11 cellular contexts compared by ENCODE assay signal in genomic region chr10:95783741-95784140, GRCh38. TPM values are rescaled to one million over a fixed set of nuclear protein-coding genes. Genes with fewer than 3 reads are reported as not detected.
A peak's percentile ranks its signal among the peaks of the same experiment; 100 is the strongest.
DNase-seq lines count a peak whose midpoint lies in the region; ATAC-seq and TF ChIP-seq lines count a peak whose summit lies in the region.
"Had no signal": no experiment of that assay in that cellular context is flagged by ENCODE, and none has a peak within 500 bp of the region (broad histone marks: within the 10 kb centered on the region; RNA-seq: fewer than 3 reads in every experiment).

No MANE protein-coding gene starts in this region.

- peak; percentile 43 for ATAC-seq in GM19023 (IDR thresholded peaks at IDR 0.05; ENCODE audit: unreplicated experiment)
- peak; percentile 44 for ATAC-seq in HG02840 (IDR thresholded peaks at IDR 0.05; ENCODE audit: low FRiP score, unreplicated experiment)
- peak; percentile 30 for ATAC-seq in HG03575 (IDR thresholded peaks at IDR 0.05; ENCODE audit: extremely low read depth, insufficient number of reproducible peaks, low FRiP score, unreplicated experiment)
- ATAC-seq: activated CD4-positive, alpha-beta T cell treated with anti-CD3 and anti-CD28 coated beads for 36 hours had no signal

- H3K27ac ChIP-seq in A673 (ENCODE audit: low read depth, low read length, poor library complexity, severe bottlenecking) (no peak overlapping the region), WERI-Rb-1 (no peak overlapping the region), esophagus squamous epithelium (peak overlapping the region in 1 of 4 donors; percentile 26)

- H3K4me3 ChIP-seq in A673 (ENCODE audit: low read depth, low read length, poor library complexity, severe bottlenecking) (no peak overlapping the region), WERI-Rb-1 (ENCODE audit: low read depth, low read length) (no peak overlapping the region), esophagus squamous epithelium (no peak overlapping the region)

- WGBS in esophagus squamous epithelium, 2 donors = 42 to 50% methylated on average over 3 of the region's 3 CpGs

- H3K27me3 ChIP-seq in A673 (replicated peaks; ENCODE audit: insufficient read depth, low read depth, low read length, poor library complexity) = peaks cover 9% of the 10 kb centered on the region
- H3K27me3 ChIP-seq in WERI-Rb-1 (ENCODE audit: insufficient read depth, low read depth, severe bottlenecking) = no peaks in the 10 kb centered on the region
- H3K27me3 ChIP-seq in esophagus squamous epithelium = no peaks in the 10 kb centered on the region

- H3K36me3 ChIP-seq in A673 (ENCODE audit: insufficient read depth, low read length, poor library complexity, severe bottlenecking) = no peaks in the 10 kb centered on the region
- no peaks in the 10 kb centered on the region for H3K36me3 ChIP-seq in WERI-Rb-1
- H3K36me3 ChIP-seq in esophagus squamous epithelium = no peaks in the 10 kb centered on the region

- intact Hi-C loops in A673 (cut with micrococcal nuclease; ENCODE audit: unreplicated experiment) (no loop called here), esophagus squamous epithelium (cut with DNase I) (no loop called here)

- POLR2A ChIA-PET in A673 (lab: Charles Lee; ENCODE audit: low non-redundant PET) = no interaction called here

- DNase-seq in CD1c-positive myeloid dendritic cell (ENCODE audit: extremely low spot score) = peak; percentile 65
- no peak for DNase-seq in iPS-NIHi7 (ENCODE audit: extremely low spot score)
- DNase-seq in A673 (ENCODE audit: low spot score) = no peak
- no peak for DNase-seq in WERI-Rb-1
- DNase-seq in esophagus squamous epithelium (lab: John Stamatoyannopoulos, UW) = no peak
- DNase-seq: activated CD4-positive, alpha-beta T cell treated with anti-CD3 and anti-CD28 coated beads for 36 hours; Karpas-422; OCI-M1 had no signal

- TF ChIP-seq POLR2A in esophagus squamous epithelium (IDR thresholded peaks at IDR 0.05) = no peak

- H3K4me1 ChIP-seq in A673 (ENCODE audit: insufficient read depth, low read length, poor library complexity, severe bottlenecking) (no peaks in the 10 kb centered on the region), esophagus squamous epithelium (peaks cover 0 to 32% (median 13%) of the 10 kb centered on the region in 3 donors)

- TF ChIP-seq CTCF in A673 (conservative IDR thresholded peaks at IDR 0.05; ENCODE audit: low read depth, low read length) (no peak), WERI-Rb-1 (IDR thresholded peaks at IDR 0.05; ENCODE audit: low read depth, low read length) (no peak), esophagus squamous epithelium (IDR thresholded peaks at IDR 0.05) (no peak)

- H3K9me3 ChIP-seq in A673 (ENCODE audit: low read depth, low read length, poor library complexity, severe bottlenecking) (no peaks in the 10 kb centered on the region), WERI-Rb-1 (ENCODE audit: severe bottlenecking) (no peaks in the 10 kb centered on the region), esophagus squamous epithelium (no peaks in the 10 kb centered on the region)

- no TSS peak for BruUV-seq in A673 (replicated peaks; lab: Mats Ljungman, UMichigan)

- CTCF ChIA-PET in A673 (lab: Charles Lee) = interaction anchor here (0.7 kb wide), 1 partner anchor 65 kb away, joined by 4 read pairs; no protein-coding TSS in a partner anchor

RNA-seq across cellular contexts. Expression of gene ENTPD1, which starts 27.8 kb away (rescaled TPM):
- total RNA-seq in A673 (2021) (0.37 and 0.92 TPM in 2 replicates), esophagus squamous epithelium (10 to 100 TPM in 2 of 4 donors, 1 to 10 TPM in 2; 7.7 to 34.5 (median 10.1) TPM)
